ENCODE assay signal across 8 cellular contexts in the genomic region with DNA sequence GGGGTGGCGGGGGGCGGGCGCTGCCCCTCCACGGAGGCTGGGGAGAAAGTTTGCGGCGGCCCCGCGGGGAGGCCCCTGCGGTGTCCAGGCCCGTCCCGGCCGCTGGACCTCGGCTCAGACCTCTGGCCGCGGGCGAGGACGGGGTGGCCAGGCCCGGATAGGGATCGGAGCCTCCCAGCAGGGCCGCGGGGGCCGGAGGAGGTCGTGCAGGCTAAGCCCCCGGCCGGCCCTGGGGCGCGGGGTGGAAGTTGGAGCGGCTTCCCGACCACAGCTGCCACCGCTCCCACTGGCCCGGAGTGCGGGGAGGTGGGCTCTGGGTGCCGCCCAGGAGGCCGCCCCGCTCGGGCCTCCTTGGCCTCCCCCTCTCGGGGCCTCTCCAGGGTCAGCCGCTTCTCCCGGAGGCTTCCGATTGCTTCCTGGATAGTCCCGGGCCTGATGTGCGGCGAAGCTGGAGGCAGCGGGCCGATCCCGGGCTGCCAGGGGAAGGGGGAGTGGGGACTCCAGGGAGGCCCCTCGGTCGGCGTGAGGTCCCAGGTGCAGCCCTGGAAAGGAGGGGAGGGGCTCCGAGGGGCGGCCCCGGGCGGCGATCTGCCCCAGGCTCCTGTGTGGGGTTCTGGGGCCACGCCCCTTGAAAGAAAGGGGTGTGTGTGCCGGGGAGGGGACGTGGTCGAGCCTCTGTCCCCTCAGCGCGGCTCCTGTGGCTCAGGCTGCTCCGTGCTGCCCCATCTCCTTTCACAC. TPM values are rescaled to one million over a fixed set of nuclear protein-coding genes. Genes with fewer than 3 reads are reported as not detected.
A peak's percentile ranks its signal among the peaks of the same experiment; 100 is the strongest.
DNase-seq lines count a peak whose midpoint lies in the region; ATAC-seq, FAIRE-seq and TF ChIP-seq lines count a peak whose summit lies in the region.

No MANE protein-coding gene starts in this region.

- 10% methylated on average over 2 of the region's 61 CpGs for WGBS in A549 (ENCODE audit: missing lambda C conversion rate)

- peak overlapping the region; percentile 96 to 97 for H3K27ac ChIP-seq in A549
- peak overlapping the region; percentile 36; the same call in 1 of the 2 replicates for H3K27ac ChIP-seq in SJSA1
- H3K27ac ChIP-seq in brain microvascular endothelial cell, result no peak overlapping the region

- ATAC-seq in A549 (peak in 1 of 2 experiments; percentile 40; a peak in 3 of 6 replicates), GM18520 (IDR thresholded peaks at IDR 0.05; ENCODE audit: unreplicated experiment) (peak; percentile 1), HG03175 (IDR thresholded peaks at IDR 0.05; ENCODE audit: unreplicated experiment) (no peak)

- H3K4me2 ChIP-seq in A549, result peak overlapping the region; percentile 91

- H3K4me1 ChIP-seq in A549, result peaks cover 15% of the 10 kb centered on the region
- H3K4me1 ChIP-seq in SJSA1 (replicated peaks), result peaks cover 20% of the 10 kb centered on the region

- no peak for TF ChIP-seq CTCF in A549 (IDR thresholded peaks at IDR 0.05)
- no peak for TF ChIP-seq CTCF in brain microvascular endothelial cell (IDR thresholded peaks at IDR 0.05; ENCODE audit: low read depth, low read length, missing control alignments)

- DNase-seq in A549 (ENCODE audit: low read depth in 1 of 2, low spot score in 1 of 2) (no peak), SJSA1 (ENCODE audit: low read depth in 1 of 2, low spot score in 2 of 2) (peak in 1 of 2 experiments; percentile 39), brain microvascular endothelial cell (no peak), kidney tubule cell (ENCODE audit: low spot score) (peak; percentile 20), UCSD-AML1 (lab: John Stamatoyannopoulos, UW; ENCODE audit: unreplicated experiment) (no peak)
- DNase-seq in stimulated activated CD8-positive, alpha-beta memory T cell treated with anti-CD3 and anti-CD28 coated beads, Interleukin-12 subunit alpha, Interleukin-12 subunit beta, amount 100 ng/mL, for 1 hour (ENCODE audit: low read depth), result peak; percentile 15

- no peak for TF ChIP-seq EP300 in A549 (IDR thresholded peaks at IDR 0.05)

- H3K9me3 ChIP-seq in A549, result no peaks in the 10 kb centered on the region
- H3K9me3 ChIP-seq in SJSA1 (replicated peaks), result no peaks in the 10 kb centered on the region

- in situ Hi-C loops in brain microvascular endothelial cell (cut with HindIII; ENCODE audit: low pct_ligation_motif_present, low sequenced_read_pairs), result no loop called here

- no peak for FAIRE-seq in A549 (lab: Jason Lieb, UNC)

- H3K27me3 ChIP-seq in SJSA1 (replicated peaks), result no peaks in the 10 kb centered on the region
- H3K27me3 ChIP-seq in brain microvascular endothelial cell (replicated peaks), result no peaks in the 10 kb centered on the region

- H3K36me3 ChIP-seq in SJSA1, result peaks cover 13% of the 10 kb centered on the region
- H3K36me3 ChIP-seq in brain microvascular endothelial cell (replicated peaks), result peaks cover 1% of the 10 kb centered on the region

- TF ChIP-seq POLR2A in A549 (IDR thresholded peaks at IDR 0.05; ENCODE audit: low read length), result no peak

- CTCF ChIA-PET in A549 (lab: Yijun Ruan, JAX), result interaction anchor here (1.1 to 9.9 kb wide), 4 partner anchors 8 to 463 kb away, joined by 3 to 71 read pairs (median 4); no protein-coding TSS in a partner anchor

- H3K4me3 ChIP-seq in A549 (peak overlapping the region; percentile 85), SJSA1 (peak overlapping the region; percentile 92), brain microvascular endothelial cell (ENCODE audit: low read depth, low read length) (peak overlapping the region; percentile 69)

- POLR2A ChIA-PET in A549 (lab: Yijun Ruan, JAX), result no interaction called here

- TF ChIP-seq RAD21 in A549 (conservative IDR thresholded peaks at IDR 0.05 in 1 of 2, IDR thresholded peaks at IDR 0.05 in 1 of 2), result no peak

TF ChIP-seq in A549, 52 proteins besides CTCF, POLR2A, EP300 and RAD21:
- TF ChIP-seq PHF8 (IDR thresholded peaks at IDR 0.05; ENCODE audit: borderline replicate concordance, low read depth) (0 out of 2 replicates have a peak, but pooled peaks have one; percentile 18), CBX2 (IDR thresholded peaks at IDR 0.05; ENCODE audit: borderline replicate concordance, low read depth) (no peak), KDM1A (IDR thresholded peaks at IDR 0.05; ENCODE audit: low read depth) (no peak), HEYL (CRISPR knock-in tag; IDR thresholded peaks at IDR 0.05) (no peak), BHLHE40 (IDR thresholded peaks at IDR 0.05; ENCODE audit: low read depth, low read length) (no peak), HOXA7 (CRISPR knock-in tag; IDR thresholded peaks at IDR 0.05) (no peak), ZFP36 (IDR thresholded peaks at IDR 0.05; ENCODE audit: borderline replicate concordance, partially characterized antibody) (no peak)

RNA-seq across cellular contexts. Expression of a gene that starts 0.9 kb away (rescaled TPM):
- 9.1 and 10.9 TPM in 2 replicates for polyA plus RNA-seq in A549 (2011; rRNA removed)
- polyA plus RNA-seq in A549 (2012; cell fraction: cytosol; rRNA removed), result 21.6 and 30.9 TPM in 2 replicates
- polyA plus RNA-seq in A549 (2012; cell fraction: nucleus; rRNA removed), result 74.7 and 111 TPM in 2 replicates
- 12.8 to 17.5 TPM (median 16.3 TPM) in 3 replicates for polyA plus RNA-seq in A549 (2017; fragmentation: RNase III; extraction: RNeasy Plus Mini Kit Qiagen cat#74134 plus additional on column Dnase treatment)
- polyA minus RNA-seq in A549 (2011; rRNA and poly(A)+ RNA removed), result 14.6 and 24.9 TPM in 2 replicates
- 28.7 and 44.4 TPM in 2 replicates for total RNA-seq in SJSA1 (2014; rRNA removed; shearing (Covaris generic))

Comparison
In these comparisons a context has a peak if more than half of its experiments do, and no peak if none do; other contexts are left out.
1. DNase-seq: peak in kidney tubule cell (single experiment) and stimulated activated CD8-positive, alpha-beta memory T cell treated with anti-CD3 and anti-CD28 coated beads, Interleukin-12 subunit alpha, Interleukin-12 subunit beta, amount 100 ng/mL, for 1 hour (single experiment); none in A549 (0 of 2), brain microvascular endothelial cell (single experiment) and UCSD-AML1 (single experiment).
2. Peak in every context shown above with its lines, with median percentiles within 50 percentile points of each other: H3K4me3 ChIP-seq.